In the genomic region with DNA sequence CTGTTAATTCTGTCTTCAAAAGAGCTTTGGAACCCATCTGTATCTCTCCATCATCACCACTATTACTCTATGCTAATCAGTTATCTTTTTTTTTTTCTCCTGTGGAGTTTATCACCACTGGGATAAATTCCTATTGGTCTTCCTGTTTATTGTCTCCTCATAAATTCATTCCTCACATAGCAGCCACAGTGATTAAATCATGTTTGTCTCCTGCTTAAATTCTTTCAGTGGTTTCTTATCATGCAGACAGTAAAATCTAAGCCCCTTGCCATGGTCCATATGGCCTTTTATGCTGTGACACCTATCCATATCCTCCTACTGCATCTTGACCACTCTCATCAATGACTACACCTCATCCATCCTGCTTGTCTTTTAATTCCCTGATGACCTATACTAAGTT, we compare ENCODE assay signal across 29 cellular contexts.
"Had no signal": no experiment of that assay in that cellular context is flagged by ENCODE, and none has a peak within 500 bp of the region (broad histone marks: within the 10 kb centered on the region; RNA-seq: fewer than 3 reads in every experiment).

No MANE protein-coding gene starts in this region.

- H3K27me3 ChIP-seq: esophagus muscularis mucosa, heart right ventricle, left lung, neural progenitor cell, right lobe of liver, stomach, thyroid gland, vagina had no signal

- H3K4me2 ChIP-seq: neural progenitor cell, smooth muscle cell had no signal

- H3K9ac ChIP-seq: neural progenitor cell, parathyroid adenoma had no signal

- H3K27ac ChIP-seq: esophagus muscularis mucosa, heart right ventricle, left lung, neural progenitor cell, parathyroid adenoma, right lobe of liver, stomach, thyroid gland, vagina had no signal

- FAIRE-seq: endothelial cell of umbilical vein, islet of Langerhans had no signal

- DNase-seq: dermis blood vessel endothelial cell; effector memory CD4-positive, alpha-beta T cell; foreskin melanocyte; glutamatergic neuron; heart right ventricle; hippocampal formation; left cardiac atrium; left lung; mesenchymal stem cell; midbrain; naive thymus-derived CD4-positive, alpha-beta T cell; right lobe of liver; stimulated activated CD4-positive, alpha-beta T cell treated with anti-CD3 and anti-CD28 coated beads, Interleukin-12 subunit alpha, Interleukin-12 subunit beta, amount 100 ng/mL, for 4 hours; stimulated activated CD4-positive, alpha-beta T cell treated with anti-CD3 and anti-CD28 coated beads, Interleukin-1b, Interleukin-23, amount 100 ng/mL, for 48 hours; stimulated activated CD4-positive, alpha-beta T cell treated with anti-CD3 and anti-CD28 coated beads, Interleukin-4, amount 100 ng/mL, for 1 hour; stimulated activated naive CD4-positive, alpha-beta T cell treated with Interleukin-2 at 50 U/mL for 16 hours; stomach; thyroid gland; trophoblast cell had no signal

- H2AFZ ChIP-seq: neural progenitor cell, parathyroid adenoma had no signal

- H3K9me3 ChIP-seq: esophagus muscularis mucosa, heart right ventricle, right lobe of liver, stomach, thyroid gland, vagina had no signal

- H3K4me3 Mint-ChIP-seq: naive thymus-derived CD4-positive, alpha-beta T cell; nephron; neural progenitor cell; stimulated activated effector memory CD8-positive, alpha-beta T cell treated with anti-CD3 and anti-CD28 coated beads, Interleukin-12 subunit alpha, Interleukin-12 subunit beta, amount 100 ng/mL, for 72 hours had no signal

- H3K4me3 ChIP-seq: esophagus muscularis mucosa, heart right ventricle, left lung, neural progenitor cell, right lobe of liver, smooth muscle cell, stomach, thyroid gland, vagina had no signal

- H3K9me3 Mint-ChIP-seq: naive thymus-derived CD4-positive, alpha-beta T cell; neural progenitor cell; stimulated activated effector memory CD8-positive, alpha-beta T cell treated with anti-CD3 and anti-CD28 coated beads, Interleukin-12 subunit alpha, Interleukin-12 subunit beta, amount 100 ng/mL, for 72 hours had no signal

- H3K79me2 ChIP-seq: parathyroid adenoma had no signal

- H3K36me3 ChIP-seq: esophagus muscularis mucosa, heart right ventricle, left lung, neural progenitor cell, right lobe of liver, stomach, thyroid gland, vagina had no signal

- H3K36me3 Mint-ChIP-seq: naive thymus-derived CD4-positive, alpha-beta T cell; neural progenitor cell; stimulated activated effector memory CD8-positive, alpha-beta T cell treated with anti-CD3 and anti-CD28 coated beads, Interleukin-12 subunit alpha, Interleukin-12 subunit beta, amount 100 ng/mL, for 72 hours had no signal

- H3K27me3 Mint-ChIP-seq: progenitor cell of endocrine pancreas had no signal

- H3K27ac Mint-ChIP-seq: naive thymus-derived CD4-positive, alpha-beta T cell; nephron; neural progenitor cell; progenitor cell of endocrine pancreas; stimulated activated effector memory CD8-positive, alpha-beta T cell treated with anti-CD3 and anti-CD28 coated beads, Interleukin-12 subunit alpha, Interleukin-12 subunit beta, amount 100 ng/mL, for 72 hours had no signal

- H3K4me1 Mint-ChIP-seq: naive thymus-derived CD4-positive, alpha-beta T cell; nephron; neural progenitor cell; stimulated activated effector memory CD8-positive, alpha-beta T cell treated with anti-CD3 and anti-CD28 coated beads, Interleukin-12 subunit alpha, Interleukin-12 subunit beta, amount 100 ng/mL, for 72 hours had no signal

- H3K4me1 ChIP-seq: esophagus muscularis mucosa, heart right ventricle, left lung, neural progenitor cell, parathyroid adenoma, right lobe of liver, stomach, thyroid gland, vagina had no signal

- ATAC-seq: heart right ventricle; left cardiac atrium; left lung; naive thymus-derived CD4-positive, alpha-beta T cell; right lobe of liver; stimulated activated effector memory CD8-positive, alpha-beta T cell treated with anti-CD3 and anti-CD28 coated beads, Interleukin-12 subunit alpha, Interleukin-12 subunit beta, amount 100 ng/mL, for 72 hours had no signal
